In genomic region chr17:50692448-50693040, GRCh38 we compare ENCODE assay signal across 1 cellular context.
TF ChIP-seq lines count a peak whose summit lies in the region.

No MANE protein-coding gene starts in this region.

TF ChIP-seq in HepG2, 621 proteins besides CTCF, POLR2A, EP300 and RAD21 (continued from another document and continues in another):
- TF ChIP-seq NCOA2 (CRISPR knock-in tag; IDR thresholded peaks at IDR 0.05) (no peak), ZBTB38 (CRISPR knock-in tag; IDR thresholded peaks at IDR 0.05) (no peak), NFAT5 (CRISPR knock-in tag; IDR thresholded peaks at IDR 0.05) (no peak), PHF20 (CRISPR knock-in tag; IDR thresholded peaks at IDR 0.05) (no peak), USF2 (IDR thresholded peaks at IDR 0.05; ENCODE audit: low read depth, low read length) (no peak), USF2 (CRISPR knock-in tag; IDR thresholded peaks at IDR 0.05; ENCODE audit: borderline replicate concordance) (no peak), MTA3 (CRISPR knock-in tag; IDR thresholded peaks at IDR 0.05) (no peak), MAZ (IDR thresholded peaks at IDR 0.05; ENCODE audit: borderline replicate concordance, low read depth, low read length) (no peak), MAZ (CRISPR knock-in tag; IDR thresholded peaks at IDR 0.05; ENCODE audit: low read depth) (0 out of 2 replicates have a peak, but pooled peaks have one; percentile 16), ZNF382 (CRISPR knock-in tag; IDR thresholded peaks at IDR 0.05; ENCODE audit: borderline replicate concordance) (no peak), ZNF619 (CRISPR knock-in tag; IDR thresholded peaks at IDR 0.05) (0 out of 2 replicates have a peak, but pooled peaks have one; percentile 8), SP140L (CRISPR knock-in tag; IDR thresholded peaks at IDR 0.05; ENCODE audit: borderline replicate concordance) (no peak), MAX (IDR thresholded peaks at IDR 0.05) (0 out of 2 replicates have a peak, but pooled peaks have one; percentile 5), CAMTA2 (CRISPR knock-in tag; IDR thresholded peaks at IDR 0.05; ENCODE audit: borderline replicate concordance) (no peak), CCAR2 (optimal IDR thresholded peaks at IDR 0.05; ENCODE audit: low read depth, low read length) (no peak), LBX2 (CRISPR knock-in tag; IDR thresholded peaks at IDR 0.05; ENCODE audit: borderline replicate concordance) (0 out of 2 replicates have a peak, but pooled peaks have one; percentile 59), ZNF615 (CRISPR knock-in tag; IDR thresholded peaks at IDR 0.05; ENCODE audit: borderline replicate concordance) (0 out of 2 replicates have a peak, but pooled peaks have one; percentile 48), IKZF5 (CRISPR knock-in tag; IDR thresholded peaks at IDR 0.05) (peak; percentile 13; the same call in 1 of the 2 replicates), SAP130 (CRISPR knock-in tag; IDR thresholded peaks at IDR 0.05; ENCODE audit: low read depth) (0 out of 2 replicates have a peak, but pooled peaks have one; percentile 2), TFDP1 (CRISPR knock-in tag; IDR thresholded peaks at IDR 0.05; ENCODE audit: borderline replicate concordance) (no peak), AGO2 (optimal IDR thresholded peaks at IDR 0.05; ENCODE audit: low read depth, low read length) (no peak), PRDM10 (CRISPR knock-in tag; IDR thresholded peaks at IDR 0.05; ENCODE audit: low read depth) (peak; percentile 20; the same call in 1 of the 2 replicates), ZNF780A (CRISPR knock-in tag; IDR thresholded peaks at IDR 0.05) (no peak), ZBTB2 (CRISPR knock-in tag; IDR thresholded peaks at IDR 0.05; ENCODE audit: low read depth) (no peak), RFXAP (CRISPR knock-in tag; IDR thresholded peaks at IDR 0.05; ENCODE audit: borderline replicate concordance) (no peak), ZMYM2 (CRISPR knock-in tag; IDR thresholded peaks at IDR 0.05) (no peak), ZNF7 (CRISPR knock-in tag; IDR thresholded peaks at IDR 0.05) (no peak), ZNF33B (CRISPR knock-in tag; IDR thresholded peaks at IDR 0.05) (0 out of 2 replicates have a peak, but pooled peaks have one; percentile 19), ETV5 (CRISPR knock-in tag; IDR thresholded peaks at IDR 0.05; ENCODE audit: borderline replicate concordance) (0 out of 2 replicates have a peak, but pooled peaks have one; percentile 2), ZNF607 (CRISPR knock-in tag; IDR thresholded peaks at IDR 0.05; ENCODE audit: borderline replicate concordance) (0 out of 2 replicates have a peak, but pooled peaks have one; percentile 31), EZH2 (conservative IDR thresholded peaks at IDR 0.05; ENCODE audit: low read depth, low read length) (no peak), ZNF326 (CRISPR knock-in tag; IDR thresholded peaks at IDR 0.05; ENCODE audit: borderline replicate concordance) (no peak), THAP11 (CRISPR knock-in tag; IDR thresholded peaks at IDR 0.05) (peak; percentile 29; the same call in 1 of the 2 replicates), GATAD2A (CRISPR knock-in tag; IDR thresholded peaks at IDR 0.05) (no peak; the same call in 1 of the 2 replicates), FOXJ3 (CRISPR knock-in tag; IDR thresholded peaks at IDR 0.05; ENCODE audit: borderline replicate concordance) (no peak), KDM3A (CRISPR knock-in tag; IDR thresholded peaks at IDR 0.05; ENCODE audit: low read depth) (0 out of 2 replicates have a peak, but pooled peaks have one; percentile 24), SP4 (CRISPR knock-in tag; IDR thresholded peaks at IDR 0.05) (peak; percentile 35; the same call in 1 of the 2 replicates), ISL2 (CRISPR knock-in tag; IDR thresholded peaks at IDR 0.05) (peak; percentile 11; the same call in 1 of the 2 replicates), SNAPC5 (CRISPR knock-in tag; IDR thresholded peaks at IDR 0.05; ENCODE audit: borderline replicate concordance) (0 out of 2 replicates have a peak, but pooled peaks have one; percentile 54), POLR2G (IDR thresholded peaks at IDR 0.05; ENCODE audit: low read depth, low read length) (peak; percentile 15; the same call in 1 of the 2 replicates), HDAC1 (CRISPR knock-in tag; IDR thresholded peaks at IDR 0.05) (no peak), ZNF337 (CRISPR knock-in tag; IDR thresholded peaks at IDR 0.05; ENCODE audit: borderline replicate concordance, low read depth) (no peak), KDM2A (CRISPR knock-in tag; IDR thresholded peaks at IDR 0.05; ENCODE audit: borderline replicate concordance, low read depth) (0 out of 2 replicates have a peak, but pooled peaks have one; percentile 4), SALL1 (CRISPR knock-in tag; IDR thresholded peaks at IDR 0.05) (no peak; the same call in 1 of the 2 replicates), ZNF205 (CRISPR knock-in tag; IDR thresholded peaks at IDR 0.05) (0 out of 2 replicates have a peak, but pooled peaks have one; percentile 57), RFXANK (CRISPR knock-in tag; IDR thresholded peaks at IDR 0.05) (no peak), ZNF784 (CRISPR knock-in tag; IDR thresholded peaks at IDR 0.05; ENCODE audit: borderline replicate concordance) (0 out of 2 replicates have a peak, but pooled peaks have one; percentile 5), TMF1 (CRISPR knock-in tag; IDR thresholded peaks at IDR 0.05; ENCODE audit: low read depth) (no peak)
